In genomic region chr3:51295625-51296024, GRCh38 we compare ENCODE assay signal across 12 cellular contexts.
A peak's percentile ranks its signal among the peaks of the same experiment; 100 is the strongest.
DNase-seq lines count a peak whose midpoint lies in the region; ATAC-seq and TF ChIP-seq lines count a peak whose summit lies in the region.
"Had no signal": no experiment of that assay in that cellular context is flagged by ENCODE, and none has a peak within 500 bp of the region (broad histone marks: within the 10 kb centered on the region; RNA-seq: fewer than 3 reads in every experiment).

No MANE protein-coding gene starts in this region.

- H3K4me1 Mint-ChIP-seq in T-helper 2 cell treated with Interferon-gamma antibody and Interleukin-4, amounts not matched to agents 5 μg/mL and 100 μg/mL, for 36 hours (ENCODE audit: low read depth): no peaks in the 10 kb centered on the region
- H3K4me1 Mint-ChIP-seq: activated T-helper 17 cell treated with anti-CD3 and anti-CD28 coated beads, Interleukin-2, amount 50 U/mL, for 72 hours; T-cell had no signal

- no peak overlapping the region for H3K9ac ChIP-seq in OCI-LY3 (ENCODE audit: low read length)
- no peak overlapping the region for H3K9ac ChIP-seq in mesenchymal stem cell (ENCODE audit: low read length)

- 100% methylated on average over 1 of the region's 2 CpGs for WGBS in mesenchymal stem cell

- no peaks in the 10 kb centered on the region for H3K27me3 Mint-ChIP-seq in T-helper 2 cell treated with Interferon-gamma antibody and Interleukin-4, amounts not matched to agents 5 μg/mL and 100 μg/mL, for 36 hours (ENCODE audit: low read depth)
- H3K27me3 Mint-ChIP-seq: activated T-helper 17 cell treated with anti-CD3 and anti-CD28 coated beads, Interleukin-2, amount 50 U/mL, for 72 hours; T-cell had no signal

- no peaks in the 10 kb centered on the region for H3K79me1 ChIP-seq in mesenchymal stem cell (replicated peaks; ENCODE audit: low read length, poor library complexity, severe bottlenecking)

- no peak overlapping the region for H3K4ac ChIP-seq in mesenchymal stem cell (ENCODE audit: low read depth in 1 of 2, low read length in 2 of 2)

- H4K91ac ChIP-seq in mesenchymal stem cell (ENCODE audit: low read length): no peak overlapping the region

- no peak overlapping the region for H2BK120ac ChIP-seq in mesenchymal stem cell (ENCODE audit: low read depth, low read length)

- H3K4me1 ChIP-seq in OCI-LY3 (ENCODE audit: low read length): peaks cover 27% of the 10 kb centered on the region
- H3K4me1 ChIP-seq in mesenchymal stem cell (ENCODE audit: control insufficient read depth, insufficient read depth, low read depth, low read length): no peaks in the 10 kb centered on the region

- H2AFZ ChIP-seq in OCI-LY3 (ENCODE audit: low read depth, low read length) (no peak overlapping the region), mesenchymal stem cell (ENCODE audit: low read depth, low read length) (no peak overlapping the region)

- H2BK5ac ChIP-seq in mesenchymal stem cell (ENCODE audit: low read depth, low read length, poor library complexity, severe bottlenecking): no peak overlapping the region

- H3K27me3 ChIP-seq in OCI-LY3 (ENCODE audit: low read depth, low read length) (peaks cover 7% of the 10 kb centered on the region), mesenchymal stem cell (ENCODE audit: control insufficient read depth in 1 of 2, insufficient read depth in 1 of 2, low read length in 2 of 2) (no peaks in the 10 kb centered on the region)

- peaks cover 12% of the 10 kb centered on the region for H3K9me3 Mint-ChIP-seq in T-helper 2 cell treated with Interferon-gamma antibody and Interleukin-4, amounts not matched to agents 5 μg/mL and 100 μg/mL, for 36 hours

- H3K79me2 ChIP-seq in OCI-LY3 (ENCODE audit: low read length): no peaks in the 10 kb centered on the region

- H3K27ac Mint-ChIP-seq in T-helper 2 cell treated with Interferon-gamma antibody and Interleukin-4, amounts not matched to agents 5 μg/mL and 100 μg/mL, for 36 hours: no peak overlapping the region
- H3K27ac Mint-ChIP-seq: activated T-helper 17 cell treated with anti-CD3 and anti-CD28 coated beads, Interleukin-2, amount 50 U/mL, for 72 hours; T-cell had no signal

- TF ChIP-seq CTCF in OCI-LY3 (IDR thresholded peaks at IDR 0.05; ENCODE audit: low read depth, low read length): no peak

- H3K4me3 Mint-ChIP-seq in T-helper 2 cell treated with Interferon-gamma antibody and Interleukin-4, amounts not matched to agents 5 μg/mL and 100 μg/mL, for 36 hours: no peak overlapping the region
- H3K4me3 Mint-ChIP-seq: activated T-helper 17 cell treated with anti-CD3 and anti-CD28 coated beads, Interleukin-2, amount 50 U/mL, for 72 hours; T-cell had no signal

- no peak overlapping the region for H3K14ac ChIP-seq in mesenchymal stem cell (ENCODE audit: low read length in 2 of 2)

- H3K27ac ChIP-seq in OCI-LY3 (ENCODE audit: low read length) (no peak overlapping the region), mesenchymal stem cell (ENCODE audit: low read length, poor library complexity, severe bottlenecking) (no peak overlapping the region)

- ATAC-seq in GM18508 (IDR thresholded peaks at IDR 0.05; ENCODE audit: insufficient read depth, unreplicated experiment): peak; percentile 81
- peak; percentile 91 for ATAC-seq in GM21526 (IDR thresholded peaks at IDR 0.05; ENCODE audit: low FRiP score, unreplicated experiment)
- ATAC-seq in HG03103 (IDR thresholded peaks at IDR 0.05; ENCODE audit: low read depth, unreplicated experiment): peak; percentile 99
- ATAC-seq: activated T-helper 17 cell treated with anti-CD3 and anti-CD28 coated beads, Interleukin-2, amount 50 U/mL, for 72 hours; PC-3; T-cell had no signal

- peak overlapping the region; percentile 48 for H3K4me2 ChIP-seq in OCI-LY3 (ENCODE audit: low read length)
- H3K4me2 ChIP-seq in mesenchymal stem cell (ENCODE audit: low read length, poor library complexity, severe bottlenecking): no peak overlapping the region

- H2BK12ac ChIP-seq in mesenchymal stem cell (ENCODE audit: low read length in 2 of 2): no peak overlapping the region

- H3K36me3 ChIP-seq in OCI-LY3 (replicated peaks; ENCODE audit: low read depth, low read length) (no peaks in the 10 kb centered on the region), mesenchymal stem cell (ENCODE audit: control insufficient read depth in 1 of 2, insufficient read depth in 2 of 2, low read depth in 1 of 2, low read length in 2 of 2) (no peaks in the 10 kb centered on the region)

- no peak overlapping the region for H4K8ac ChIP-seq in mesenchymal stem cell (ENCODE audit: low read length)

- H4K20me1 ChIP-seq in OCI-LY3 (ENCODE audit: insufficient read depth, low read length): no peaks in the 10 kb centered on the region

- DNase-seq in mesenchymal stem cell: no peak
- no peak for DNase-seq in foreskin melanocyte
- DNase-seq in T-helper 2 cell treated with Interferon-gamma antibody and Interleukin-4, amounts not matched to agents 5 μg/mL and 100 μg/mL, for 36 hours (ENCODE audit: low spot score): no peak
- DNase-seq in T-helper 1 cell: no peak
- DNase-seq: activated CD4-positive, alpha-beta T cell treated with anti-CD3 and anti-CD28 coated beads for 48 hours; PC-3; T-cell had no signal

- H3K18ac ChIP-seq in mesenchymal stem cell (ENCODE audit: low read depth in 1 of 2, low read length in 2 of 2): no peak overlapping the region

- H2AK5ac ChIP-seq in mesenchymal stem cell (ENCODE audit: low read length, severe bottlenecking): no peak overlapping the region

- H2BK15ac ChIP-seq in mesenchymal stem cell (ENCODE audit: low read depth, poor library complexity, severe bottlenecking): no peak overlapping the region

- no peaks in the 10 kb centered on the region for H3K36me3 Mint-ChIP-seq in T-helper 2 cell treated with Interferon-gamma antibody and Interleukin-4, amounts not matched to agents 5 μg/mL and 100 μg/mL, for 36 hours (ENCODE audit: low read depth)

- H3K4me3 ChIP-seq in OCI-LY3 (ENCODE audit: low read length) (0 out of 2 replicates have a peak overlapping the region, but pooled peaks have one; percentile 3), mesenchymal stem cell (ENCODE audit: insufficient read depth in 1 of 2, low read depth in 1 of 2, low read length in 2 of 2) (no peak overlapping the region)

- no peak overlapping the region for H3K23ac ChIP-seq in mesenchymal stem cell (ENCODE audit: low read length in 2 of 2)

- H3K9me3 ChIP-seq in OCI-LY3 (ENCODE audit: insufficient read depth, low read length) (peaks cover 6% of the 10 kb centered on the region), mesenchymal stem cell (ENCODE audit: control insufficient read depth, low read length) (peaks cover 8% of the 10 kb centered on the region)
